Comparison of ENCODE assay signal across 19 cellular contexts in genomic region chr15:101111570-101112262, GRCh38.
DNase-seq lines count a peak whose midpoint lies in the region; ATAC-seq and TF ChIP-seq lines count a peak whose summit lies in the region.
"Had no signal": no experiment of that assay in that cellular context is flagged by ENCODE, and none has a peak within 500 bp of the region (broad histone marks: within the 10 kb centered on the region; RNA-seq: fewer than 3 reads in every experiment).

No MANE protein-coding gene starts in this region.

- H3K4me3 ChIP-seq in endodermal cell (ENCODE audit: low read length), result no peak overlapping the region
- no peak overlapping the region for H3K4me3 ChIP-seq in osteoblast (ENCODE audit: insufficient read depth, low read length)
- H3K4me3 ChIP-seq: GM12878, PC-9, SJSA1 had no signal

- H4K20me1 ChIP-seq in osteoblast (ENCODE audit: insufficient read depth, low read length), result no peaks in the 10 kb centered on the region

- no peak overlapping the region for H3K9ac ChIP-seq in endodermal cell (ENCODE audit: extremely low read depth, low read length, poor library complexity, severe bottlenecking)

- WGBS in endodermal cell (ENCODE audit: insufficient coverage in 1 of 2, insufficient read length in 1 of 2), 2 experiments, result 93 to 99% methylated on average over 12 to 16 of the region's 16 CpGs

- H3K79me2 ChIP-seq in osteoblast (ENCODE audit: insufficient read depth, low read length), result no peaks in the 10 kb centered on the region

- H3K9me3 ChIP-seq in endodermal cell (ENCODE audit: control insufficient read depth, low read length) (no peaks in the 10 kb centered on the region), osteoblast (ENCODE audit: low read depth, low read length) (no peaks in the 10 kb centered on the region)
- H3K9me3 ChIP-seq: SJSA1 had no signal

- no peak overlapping the region for H3K4me2 ChIP-seq in osteoblast (ENCODE audit: insufficient read depth, low read length)
- H3K4me2 ChIP-seq: PC-9 had no signal

- no peaks in the 10 kb centered on the region for H3K27me3 Mint-ChIP-seq in stimulated activated naive CD8-positive, alpha-beta T cell treated with anti-CD3 and anti-CD28 coated beads, Interleukin-15, amount 100 ng/mL, for 72 hours
- H3K27me3 Mint-ChIP-seq in endodermal cell (ENCODE audit: insufficient read depth) (no peaks in the 10 kb centered on the region), endothelial cell (ENCODE audit: unreplicated experiment) (peaks cover 11% of the 10 kb centered on the region)
- H3K27me3 Mint-ChIP-seq: B cell; CD4-positive, alpha-beta T cell had no signal

- peaks cover 15% of the 10 kb centered on the region for H3K4me1 Mint-ChIP-seq in stimulated activated naive CD8-positive, alpha-beta T cell treated with anti-CD3 and anti-CD28 coated beads, Interleukin-15, amount 100 ng/mL, for 72 hours
- H3K4me1 Mint-ChIP-seq in endodermal cell (peaks cover 3% of the 10 kb centered on the region), endothelial cell (ENCODE audit: unreplicated experiment) (peaks cover 9% of the 10 kb centered on the region)

- no peak overlapping the region for H3K4me3 Mint-ChIP-seq in stimulated activated naive CD8-positive, alpha-beta T cell treated with anti-CD3 and anti-CD28 coated beads, Interleukin-15, amount 100 ng/mL, for 72 hours
- H3K4me3 Mint-ChIP-seq in endodermal cell, result no peak overlapping the region
- no peak overlapping the region for H3K4me3 Mint-ChIP-seq in endothelial cell (ENCODE audit: unreplicated experiment)
- H3K4me3 Mint-ChIP-seq: B cell; CD4-positive, alpha-beta T cell had no signal

- H3K36me3 ChIP-seq in endodermal cell (ENCODE audit: control insufficient read depth, insufficient read depth, low read length), result no peaks in the 10 kb centered on the region
- H3K36me3 ChIP-seq in osteoblast (ENCODE audit: insufficient read depth, low read length), result no peaks in the 10 kb centered on the region
- H3K36me3 ChIP-seq: SJSA1 had no signal

- H2AFZ ChIP-seq in osteoblast (ENCODE audit: low read length), result no peak overlapping the region
- H2AFZ ChIP-seq: PC-9 had no signal

- no peak overlapping the region for H3K27ac ChIP-seq in endodermal cell (ENCODE audit: low read depth, low read length)
- H3K27ac ChIP-seq in osteoblast (ENCODE audit: low read depth, low read length), result no peak overlapping the region
- H3K27ac ChIP-seq: PC-9, SJSA1 had no signal

- H3K36me3 Mint-ChIP-seq in endodermal cell (ENCODE audit: low read depth) (no peaks in the 10 kb centered on the region), endothelial cell (ENCODE audit: low read depth, unreplicated experiment) (no peaks in the 10 kb centered on the region)

- peak; percentile 25 for ATAC-seq in stimulated activated naive CD8-positive, alpha-beta T cell treated with anti-CD3 and anti-CD28 coated beads, Interleukin-15, amount 100 ng/mL, for 72 hours
- ATAC-seq in stimulated activated naive CD8-positive, alpha-beta T cell treated with anti-CD3 and anti-CD28 coated beads, Interleukin-15, Interleukin-2, amounts not matched to agents 100 U/mL and 50 U/mL, for 24 hours, result no peak
- ATAC-seq: GM12878 had no signal

- DNase-seq in stimulated activated naive CD8-positive, alpha-beta T cell treated with anti-CD3 and anti-CD28 coated beads, Interleukin-15, amount 100 ng/mL, for 72 hours, result no peak
- no peak for DNase-seq in stimulated activated naive CD8-positive, alpha-beta T cell treated with anti-CD3 and anti-CD28 coated beads, Interleukin-15, Interleukin-2, amounts not matched to agents 100 U/mL and 50 U/mL, for 24 hours
- peak; percentile 36 for DNase-seq in endodermal cell
- peak; percentile 44 for DNase-seq in osteoblast (ENCODE audit: insufficient read length, low spot score, missing footprints)
- DNase-seq in stimulated activated CD4-positive, alpha-beta T cell treated with anti-CD3 and anti-CD28 coated beads, Interleukin-2, amount 100 ng/mL, for 48 hours, result no peak
- no peak for DNase-seq in cortex of kidney (lab: John Stamatoyannopoulos, UW)
- DNase-seq in endothelial cell (ENCODE audit: low spot score), result no peak
- DNase-seq: CD4-positive, alpha-beta T cell; DMS153; GOT3; NCI-H1105 treated with DMSO at 0.1 percent for 48 hours; NCI-H1694; NCI-H2081 treated with DMSO at 0.1 percent for 48 hours; NCI-H226; NCI-H526; PC-9 had no signal

- peak overlapping the region in 1 of 2 donors; percentile 91 for H3K27ac Mint-ChIP-seq in stimulated activated naive CD8-positive, alpha-beta T cell treated with anti-CD3 and anti-CD28 coated beads, Interleukin-15, amount 100 ng/mL, for 72 hours
- H3K27ac Mint-ChIP-seq in endodermal cell (no peak overlapping the region), endothelial cell (ENCODE audit: unreplicated experiment) (no peak overlapping the region)
- H3K27ac Mint-ChIP-seq: B cell; CD4-positive, alpha-beta T cell had no signal

- no peaks in the 10 kb centered on the region for H3K4me1 ChIP-seq in endodermal cell (ENCODE audit: control insufficient read depth, insufficient read depth, low read length)
- H3K4me1 ChIP-seq in osteoblast (ENCODE audit: insufficient read depth, low read length), result peaks cover 15% of the 10 kb centered on the region

- H3K27me3 ChIP-seq in endodermal cell (ENCODE audit: control insufficient read depth, insufficient read depth, low read length, poor library complexity, severe bottlenecking) (no peaks in the 10 kb centered on the region), osteoblast (ENCODE audit: insufficient read depth, low read length) (no peaks in the 10 kb centered on the region)
- H3K27me3 ChIP-seq: SJSA1 had no signal

- TF ChIP-seq CTCF in endodermal cell (conservative IDR thresholded peaks at IDR 0.05) (no peak), osteoblast (IDR thresholded peaks at IDR 0.05; ENCODE audit: extremely low read depth, low read depth, low read length) (no peak), endothelial cell (IDR thresholded peaks at IDR 0.05; ENCODE audit: unreplicated experiment) (no peak)

- no peaks in the 10 kb centered on the region for H3K9me3 Mint-ChIP-seq in stimulated activated naive CD8-positive, alpha-beta T cell treated with anti-CD3 and anti-CD28 coated beads, Interleukin-15, amount 100 ng/mL, for 72 hours
- H3K9me3 Mint-ChIP-seq in endodermal cell (peaks cover 6% of the 10 kb centered on the region), endothelial cell (ENCODE audit: unreplicated experiment) (no peaks in the 10 kb centered on the region)
- H3K9me3 Mint-ChIP-seq: CD4-positive, alpha-beta T cell had no signal

Comparison
In these comparisons a context has a peak if more than half of its experiments do, and no peak if none do; other contexts are left out.
1. DNase-seq: peak in endodermal cell (single experiment) and osteoblast (single experiment); none in stimulated activated naive CD8-positive, alpha-beta T cell treated with anti-CD3 and anti-CD28 coated beads, Interleukin-15, amount 100 ng/mL, for 72 hours (0 of 2), stimulated activated naive CD8-positive, alpha-beta T cell treated with anti-CD3 and anti-CD28 coated beads, Interleukin-15, Interleukin-2, amounts not matched to agents 100 U/mL and 50 U/mL, for 24 hours (single experiment), stimulated activated CD4-positive, alpha-beta T cell treated with anti-CD3 and anti-CD28 coated beads, Interleukin-2, amount 100 ng/mL, for 48 hours (0 of 2), cortex of kidney (single experiment) and endothelial cell (single experiment).